In genomic region chr6:34098045-34098936, GRCh38 we compare ENCODE assay signal across 1 cellular context.
TF ChIP-seq lines count a peak whose summit lies in the region.

No MANE protein-coding gene starts in this region.

TF ChIP-seq in GM23338, 12 proteins besides CTCF, POLR2A, EP300 and RAD21 (continued from another document):
- TF ChIP-seq ETS1 (IDR thresholded peaks at IDR 0.05) (no peak), REST (IDR thresholded peaks at IDR 0.05; ENCODE audit: unreplicated experiment) (no peak), NANOG (IDR thresholded peaks at IDR 0.05; ENCODE audit: borderline replicate concordance) (no peak)
